Comparison of ENCODE assay signal across 9 cellular contexts in genomic region chr6:2818593-2818992, GRCh38. TPM values are rescaled to one million over a fixed set of nuclear protein-coding genes. Genes with fewer than 3 reads are reported as not detected.
DNase-seq lines count a peak whose midpoint lies in the region; ATAC-seq, FAIRE-seq and TF ChIP-seq lines count a peak whose summit lies in the region.
"Had no signal": no experiment of that assay in that cellular context is flagged by ENCODE, and none has a peak within 500 bp of the region (broad histone marks: within the 10 kb centered on the region; RNA-seq: fewer than 3 reads in every experiment).

No MANE protein-coding gene starts in this region.

- peak overlapping the region; percentile 60 for H3K4me2 ChIP-seq in astrocyte (ENCODE audit: low read length)
- peak overlapping the region; percentile 70 for H3K4me2 ChIP-seq in skeletal muscle satellite cell (ENCODE audit: low read length)

- no peak overlapping the region for H3K4me3 ChIP-seq in astrocyte (ENCODE audit: insufficient read depth, low read depth, low read length)
- H3K4me3 ChIP-seq in right cardiac atrium (ENCODE audit: low read length): peak overlapping the region; percentile 34
- H3K4me3 ChIP-seq in skeletal muscle satellite cell (ENCODE audit: low read length): peak overlapping the region; percentile 25

- peak overlapping the region; percentile 51 for H3K27ac Mint-ChIP-seq in astrocyte (ENCODE audit: unreplicated experiment)

- H3K4me3 Mint-ChIP-seq in astrocyte (ENCODE audit: unreplicated experiment): no peak overlapping the region

- H3K79me2 ChIP-seq in astrocyte (ENCODE audit: insufficient read depth, low read length): no peaks in the 10 kb centered on the region

- H3K4me1 Mint-ChIP-seq in astrocyte (ENCODE audit: low read depth, unreplicated experiment): peaks cover 23% of the 10 kb centered on the region

- no peaks in the 10 kb centered on the region for H3K27me3 ChIP-seq in astrocyte (ENCODE audit: insufficient read depth, low read length)
- no peaks in the 10 kb centered on the region for H3K27me3 ChIP-seq in right cardiac atrium (ENCODE audit: control insufficient read depth, insufficient read depth)
- no peaks in the 10 kb centered on the region for H3K27me3 ChIP-seq in skeletal muscle satellite cell (ENCODE audit: control insufficient read depth, insufficient read depth, low read length)

- no peak for TF ChIP-seq CTCF in astrocyte (IDR thresholded peaks at IDR 0.05; ENCODE audit: insufficient read depth, low read depth, low read length)
- no peak for TF ChIP-seq CTCF in GM20000 (IDR thresholded peaks at IDR 0.05; ENCODE audit: extremely low read depth, missing control alignments)

- peaks cover 2% of the 10 kb centered on the region for H3K9me3 Mint-ChIP-seq in astrocyte (ENCODE audit: unreplicated experiment)

- H3K27ac ChIP-seq in astrocyte (ENCODE audit: low read depth, low read length) (peak overlapping the region; percentile 58), right cardiac atrium (ENCODE audit: low read length) (no peak overlapping the region)

- H3K4me1 ChIP-seq in astrocyte (ENCODE audit: insufficient read depth, low read length) (peaks cover 14% of the 10 kb centered on the region), right cardiac atrium (ENCODE audit: control insufficient read depth, insufficient read depth, low read length) (peaks cover 9% of the 10 kb centered on the region), skeletal muscle satellite cell (ENCODE audit: control insufficient read depth, insufficient read depth, low read length) (peaks cover 27% of the 10 kb centered on the region)

- peak overlapping the region; percentile 28 for H3K9ac ChIP-seq in astrocyte (ENCODE audit: low read length)
- peak overlapping the region; percentile 18 for H3K9ac ChIP-seq in skeletal muscle satellite cell (ENCODE audit: low read depth, low read length)

- no peaks in the 10 kb centered on the region for H4K20me1 ChIP-seq in astrocyte (ENCODE audit: insufficient read depth, low read length)

- peak; percentile 67 to 71 for ATAC-seq in right cardiac atrium
- no peak for ATAC-seq in HG03039 (IDR thresholded peaks at IDR 0.05; ENCODE audit: unreplicated experiment)

- H3K36me3 Mint-ChIP-seq in astrocyte (ENCODE audit: low read depth, unreplicated experiment): peaks cover 2% of the 10 kb centered on the region

- no peaks in the 10 kb centered on the region for H3K27me3 Mint-ChIP-seq in astrocyte (ENCODE audit: low read depth, unreplicated experiment)

- intact Hi-C loops in right cardiac atrium (cut with DNase I): no loop called here

- no peaks in the 10 kb centered on the region for H3K36me3 ChIP-seq in astrocyte (ENCODE audit: insufficient read depth, low read length)
- no peaks in the 10 kb centered on the region for H3K36me3 ChIP-seq in skeletal muscle satellite cell (ENCODE audit: insufficient read depth, low read length)

- H3K9me3 ChIP-seq in astrocyte (ENCODE audit: insufficient read depth, low read depth, low read length): no peaks in the 10 kb centered on the region
- no peaks in the 10 kb centered on the region for H3K9me3 ChIP-seq in right cardiac atrium (ENCODE audit: control insufficient read depth, low read length)
- no peaks in the 10 kb centered on the region for H3K9me3 ChIP-seq in skeletal muscle satellite cell (replicated peaks; ENCODE audit: low read length)

- DNase-seq in HT-29 (ENCODE audit: low spot score): peak; percentile 72
- peak; percentile 68 for DNase-seq in astrocyte (ENCODE audit: low read depth)
- no peak for DNase-seq in right cardiac atrium
- no peak for DNase-seq in stimulated activated CD4-positive, alpha-beta T cell treated with anti-CD3 and anti-CD28 coated beads, Interleukin-15, amount 100 ng/mL, for 24 hours
- no peak for DNase-seq in central memory CD4-positive, alpha-beta T cell
- DNase-seq in GM20000 (ENCODE audit: low spot score): no peak
- DNase-seq: activated naive CD4-positive, alpha-beta T cell had no signal

- no peak overlapping the region for H2AFZ ChIP-seq in astrocyte (ENCODE audit: low read depth, low read length)

- WGBS in right cardiac atrium: 15% methylated on average over 3 of the region's 3 CpGs

- FAIRE-seq in astrocyte (lab: Jason Lieb, UNC): no peak

RNA-seq across cellular contexts. Expression of gene SERPINB1, which starts 23.1 kb away (rescaled TPM):
- total RNA-seq in HT-29 (2014; rRNA removed; shearing (Covaris generic)): 75.5 and 93.2 TPM in 2 replicates
- total RNA-seq in astrocyte (1.5 and 2.0 TPM in 2 replicates), right cardiac atrium (10 to 100 TPM; 27.3 to 42.1 (median 32.7) TPM)
- polyA plus RNA-seq in right cardiac atrium: 23.6 TPM
- total RNA-seq in skeletal muscle satellite cell (2012; rRNA removed): 7.6 and 14.4 TPM in 2 replicates

RNA-seq across cellular contexts. Expression of gene WRNIP1, which starts 53.4 kb away (rescaled TPM):
- 92.6 and 103 TPM in 2 replicates for total RNA-seq in HT-29 (2014; rRNA removed; shearing (Covaris generic))
- total RNA-seq in astrocyte (31.3 and 31.5 TPM in 2 replicates), right cardiac atrium (10 to 100 TPM; 34.7 to 49.3 (median 43.6) TPM)
- polyA plus RNA-seq in right cardiac atrium: 44.1 TPM
- total RNA-seq in skeletal muscle satellite cell (2012; rRNA removed): 24.6 and 34.9 TPM in 2 replicates

Comparison
In these comparisons a context has a peak if more than half of its experiments do, and no peak if none do; other contexts are left out.
1. DNase-seq: peak in HT-29 (single experiment) and astrocyte (single experiment); none in right cardiac atrium (0 of 3), stimulated activated CD4-positive, alpha-beta T cell treated with anti-CD3 and anti-CD28 coated beads, Interleukin-15, amount 100 ng/mL, for 24 hours (single experiment), central memory CD4-positive, alpha-beta T cell (single experiment) and GM20000 (single experiment).